In the genomic region with DNA sequence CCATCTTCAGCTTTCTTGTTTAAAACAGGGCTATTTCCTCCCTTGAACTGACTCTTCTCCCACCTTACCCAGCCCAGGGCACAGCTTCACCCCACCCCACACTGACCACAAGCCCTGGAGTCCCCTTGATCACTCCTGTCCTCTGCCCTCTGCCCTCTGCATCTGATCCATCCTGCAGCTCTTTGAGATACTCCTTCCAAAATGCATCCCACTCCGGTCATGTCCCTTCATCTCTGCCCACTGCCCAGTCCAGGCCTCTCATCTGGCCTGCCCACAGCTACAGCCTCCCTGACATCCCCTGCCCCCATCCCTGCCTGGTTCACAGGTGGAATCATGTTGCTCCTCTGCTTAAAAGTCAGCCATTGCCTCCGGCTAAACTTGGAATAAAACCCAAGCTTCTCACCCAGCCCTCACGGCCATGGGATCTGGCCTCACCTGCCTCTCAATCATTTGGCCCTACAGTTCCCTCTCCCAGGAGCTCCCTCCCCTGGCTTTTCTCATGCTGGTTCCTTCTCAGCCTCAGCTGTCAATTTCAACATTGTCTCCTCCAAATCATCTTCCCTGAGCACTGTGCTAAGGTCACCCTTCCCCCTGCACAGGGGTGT, we compare ENCODE assay signal across 1 cellular context.
TF ChIP-seq lines count a peak whose summit lies in the region.

No MANE protein-coding gene starts in this region.

TF ChIP-seq in H1, 55 proteins besides CTCF, POLR2A, EP300 and RAD21 (continued from another document):
- TF ChIP-seq, protein P1, sequence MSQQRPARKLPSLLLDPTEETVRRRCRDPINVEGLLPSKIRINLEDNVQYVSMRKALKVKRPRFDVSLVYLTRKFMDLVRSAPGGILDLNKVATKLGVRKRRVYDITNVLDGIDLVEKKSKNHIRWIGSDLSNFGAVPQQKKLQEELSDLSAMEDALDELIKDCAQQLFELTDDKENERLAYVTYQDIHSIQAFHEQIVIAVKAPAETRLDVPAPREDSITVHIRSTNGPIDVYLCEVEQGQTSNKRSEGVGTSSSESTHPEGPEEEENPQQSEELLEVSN (IDR thresholded peaks at IDR 0.05): no peak
- TF ChIP-seq CHD1 (IDR thresholded peaks at IDR 0.05; ENCODE audit: low read depth, low read length) (no peak), FOSL1 (IDR thresholded peaks at IDR 0.05; ENCODE audit: insufficient read depth, low read depth, low read length) (no peak), BACH1 (IDR thresholded peaks at IDR 0.05; ENCODE audit: low read length) (no peak), MAFK (IDR thresholded peaks at IDR 0.05; ENCODE audit: low read depth, low read length) (no peak), CTBP2 (IDR thresholded peaks at IDR 0.05; ENCODE audit: borderline replicate concordance, insufficient read depth, insufficient read length, low read length) (no peak)
- TF ChIP-seq, protein P2, sequence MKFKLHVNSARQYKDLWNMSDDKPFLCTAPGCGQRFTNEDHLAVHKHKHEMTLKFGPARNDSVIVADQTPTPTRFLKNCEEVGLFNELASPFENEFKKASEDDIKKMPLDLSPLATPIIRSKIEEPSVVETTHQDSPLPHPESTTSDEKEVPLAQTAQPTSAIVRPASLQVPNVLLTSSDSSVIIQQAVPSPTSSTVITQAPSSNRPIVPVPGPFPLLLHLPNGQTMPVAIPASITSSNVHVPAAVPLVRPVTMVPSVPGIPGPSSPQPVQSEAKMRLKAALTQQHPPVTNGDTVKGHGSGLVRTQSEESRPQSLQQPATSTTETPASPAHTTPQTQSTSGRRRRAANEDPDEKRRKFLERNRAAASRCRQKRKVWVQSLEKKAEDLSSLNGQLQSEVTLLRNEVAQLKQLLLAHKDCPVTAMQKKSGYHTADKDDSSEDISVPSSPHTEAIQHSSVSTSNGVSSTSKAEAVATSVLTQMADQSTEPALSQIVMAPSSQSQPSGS (IDR thresholded peaks at IDR 0.05; ENCODE audit: low read length): no peak
TF ChIP-seq in H1: peak in this region for 0.
